Comparison of ENCODE assay signal across 8 cellular contexts in genomic region chr12:26524862-26525465, GRCh38.
A peak's percentile ranks its signal among the peaks of the same experiment; 100 is the strongest.
DNase-seq lines count a peak whose midpoint lies in the region; ATAC-seq and TF ChIP-seq lines count a peak whose summit lies in the region.

No MANE protein-coding gene starts in this region.

- DNase-seq in heart left ventricle (no peak), left ventricle myocardium superior (no peak), RPMI7951 (ENCODE audit: low read depth) (peak; percentile 21), foreskin fibroblast (peak; percentile 24 to 67), tibial artery (no peak), Right ventricle myocardium superior (no peak), medulla oblongata (ENCODE audit: extremely low spot score) (no peak)

- ATAC-seq in heart left ventricle (no peak), left ventricle myocardium superior (no peak), GM18502 (IDR thresholded peaks at IDR 0.05; ENCODE audit: poor library complexity, unreplicated experiment) (no peak), Right ventricle myocardium superior (ENCODE audit: poor library complexity) (no peak)

- H3K4me1 ChIP-seq in heart left ventricle (peaks cover 0 to 13% (median 0%) of the 10 kb centered on the region in 12 donors), tibial artery (peaks cover 0 to 11% (median 3%) of the 10 kb centered on the region in 4 donors)

- WGBS in heart left ventricle, 4 donors: 92 to 98% (median 97%) methylated on average over 2 of the region's 2 CpGs

- H3K36me3 ChIP-seq in heart left ventricle (peaks cover 0 to 21% (median 0%) of the 10 kb centered on the region in 9 donors), tibial artery (peaks cover 0 to 12% (median 0%) of the 10 kb centered on the region in 3 donors)

- no peak overlapping the region for H3K27ac ChIP-seq in heart left ventricle
- H3K27ac ChIP-seq in tibial artery: no peak overlapping the region

- TF ChIP-seq CTCF in heart left ventricle (IDR thresholded peaks at IDR 0.05): peak; percentile 8 to 58 (median 38)
- peak; percentile 39 for TF ChIP-seq CTCF in foreskin fibroblast (IDR thresholded peaks at IDR 0.05; ENCODE audit: low read depth, low read length)
- peak; percentile 29 to 37 for TF ChIP-seq CTCF in tibial artery (IDR thresholded peaks at IDR 0.05)

- intact Hi-C loops in heart left ventricle (cut with DNase I) (loop anchor here in 2 of 10 donors (10.0 kb wide), 1 partner anchor 400 kb away; the partner anchor contains the start of gene BHLHE41 (in 2 of the 2)), left ventricle myocardium superior (cut with micrococcal nuclease) (loop anchor here (10.0 kb wide), 1 partner anchor 410 kb away; no protein-coding TSS in a partner anchor), tibial artery (cut with DNase I; ENCODE audit: low total_unique reads) (loop anchor here (10.0 kb wide), 2 partner anchors 230 to 410 kb away; no protein-coding TSS in a partner anchor), Right ventricle myocardium superior (cut with DNase I) (no loop called here)

- TF ChIP-seq POLR2A in heart left ventricle (IDR thresholded peaks at IDR 0.05): no peak

- H3K4me3 ChIP-seq in heart left ventricle: no peak overlapping the region
- H3K4me3 ChIP-seq in foreskin fibroblast (ENCODE audit: low read depth in 1 of 2, low read length in 2 of 2): no peak overlapping the region
- no peak overlapping the region for H3K4me3 ChIP-seq in tibial artery

- H3K27me3 ChIP-seq in heart left ventricle: no peaks in the 10 kb centered on the region
- no peaks in the 10 kb centered on the region for H3K27me3 ChIP-seq in tibial artery

- H3K9me3 ChIP-seq in heart left ventricle (peaks cover 0 to 31% (median 12%) of the 10 kb centered on the region in 12 donors), tibial artery (peaks cover 0 to 16% (median 14%) of the 10 kb centered on the region in 3 donors)

Comparison
In these comparisons a context has a peak if more than half of its experiments do, and no peak if none do; other contexts are left out.
1. DNase-seq: peak in RPMI7951 (single experiment) and foreskin fibroblast (2 of 2); none in heart left ventricle (0 of 5), left ventricle myocardium superior (single experiment), tibial artery (0 of 2), Right ventricle myocardium superior (single experiment) and medulla oblongata (single experiment).
2. Peak in every context shown above with its lines, with median percentiles within 50 percentile points of each other: CTCF ChIP-seq.